ENCODE assay signal across 8 cellular contexts in genomic region chr20:31587545-31588389, GRCh38. TPM values are rescaled to one million over a fixed set of nuclear protein-coding genes. Genes with fewer than 3 reads are reported as not detected.
A peak's percentile ranks its signal among the peaks of the same experiment; 100 is the strongest.
DNase-seq lines count a peak whose midpoint lies in the region; ATAC-seq, FAIRE-seq and TF ChIP-seq lines count a peak whose summit lies in the region.

No MANE protein-coding gene starts in this region.

- no TSS peak for BruUV-seq in Calu3 (replicated peaks; lab: Mats Ljungman, UMichigan)

- peaks cover 4 to 31% of the 10 kb centered on the region in 2 donors for H3K4me1 ChIP-seq in left lung
- peaks cover 5 to 15% of the 10 kb centered on the region in 2 donors for H3K4me1 ChIP-seq in thoracic aorta (ENCODE audit: control insufficient read depth in 1 of 2, low read depth in 2 of 2)

- H3K4me1 Mint-ChIP-seq in Calu3 (ENCODE audit: low read depth, unreplicated experiment): peaks cover 11% of the 10 kb centered on the region

- TF ChIP-seq CTCF in Calu3 (IDR thresholded peaks at IDR 0.05; ENCODE audit: unreplicated experiment) (peak; percentile 13), bronchial epithelial cell (IDR thresholded peaks at IDR 0.05; ENCODE audit: insufficient read depth, low read length, severe bottlenecking) (no peak), left lung (IDR thresholded peaks at IDR 0.05) (no peak), thoracic aorta (IDR thresholded peaks at IDR 0.05) (no peak)

- H3K27me3 ChIP-seq in bronchial epithelial cell (ENCODE audit: control insufficient read depth, insufficient read depth, low read length) (no peaks in the 10 kb centered on the region), left lung (peaks cover 0 to 19% of the 10 kb centered on the region in 2 donors), thoracic aorta (replicated peaks; ENCODE audit: insufficient read depth) (no peaks in the 10 kb centered on the region)

- no peaks in the 10 kb centered on the region for H3K27me3 Mint-ChIP-seq in Calu3 (ENCODE audit: unreplicated experiment)

- H3K4me3 Mint-ChIP-seq in Calu3 (ENCODE audit: low read depth, unreplicated experiment): peak overlapping the region; percentile 69

- DNase-seq in Calu3 (no peak), M059J (ENCODE audit: low read depth) (peak; percentile 47), bronchial epithelial cell (ENCODE audit: low read depth) (no peak), left lung (peak; percentile 38 to 89), thoracic aorta (ENCODE audit: low spot score) (no peak), LoVo (ENCODE audit: low spot score) (no peak)

- FAIRE-seq in bronchial epithelial cell (lab: Jason Lieb, UNC): no peak

- H3K4me3 ChIP-seq in bronchial epithelial cell (ENCODE audit: low read depth, low read length): peak overlapping the region; percentile 39
- peak overlapping the region; percentile 33 to 41 for H3K4me3 ChIP-seq in left lung
- peak overlapping the region; percentile 81 for H3K4me3 ChIP-seq in thoracic aorta

- no peaks in the 10 kb centered on the region for H3K9me3 Mint-ChIP-seq in Calu3 (ENCODE audit: low read depth, unreplicated experiment)

- H3K27ac Mint-ChIP-seq in Calu3 (ENCODE audit: unreplicated experiment): peak overlapping the region; percentile 62

- H3K9me3 ChIP-seq in left lung (no peaks in the 10 kb centered on the region), thoracic aorta (no peaks in the 10 kb centered on the region)

- H3K36me3 ChIP-seq in bronchial epithelial cell (ENCODE audit: control insufficient read depth, insufficient read depth, low read length): no peaks in the 10 kb centered on the region
- H3K36me3 ChIP-seq in left lung: no peaks in the 10 kb centered on the region
- H3K36me3 ChIP-seq in thoracic aorta: no peaks in the 10 kb centered on the region

- H3K36me3 Mint-ChIP-seq in Calu3 (ENCODE audit: insufficient read depth, unreplicated experiment): peaks cover 10% of the 10 kb centered on the region

- intact Hi-C loops in Calu3 (cut with micrococcal nuclease; ENCODE audit: unreplicated experiment) (no loop called here), left lung (cut with DNase I) (no loop called here)

- H3K27ac ChIP-seq in left lung (peak overlapping the region; percentile 74 to 81), thoracic aorta (peak overlapping the region; percentile 74 to 82)

- ATAC-seq in left lung: peak; percentile 95
- ATAC-seq in thoracic aorta (ENCODE audit: insufficient number of reproducible peaks, low FRiP score, low read depth): no peak
- ATAC-seq in HG03432 (IDR thresholded peaks at IDR 0.05; ENCODE audit: unreplicated experiment): no peak
- no peak for ATAC-seq in HG03135 (IDR thresholded peaks at IDR 0.05; ENCODE audit: unreplicated experiment)

- CTCF ChIA-PET in Calu3 (lab: Charles Lee): interaction anchor here (0.6 to 1.3 kb wide), 4 partner anchors 15 to 128 kb away, joined by 3 to 5 read pairs (median 4); no protein-coding TSS in a partner anchor

RNA-seq across cellular contexts. Expression of gene ID1, which starts 17.3 kb away (rescaled TPM):
- 347 and 431 TPM in 2 replicates for total RNA-seq in Calu3 (2022)
- total RNA-seq in M059J (2014; rRNA removed; shearing (Covaris generic)): 1,421 and 1,771 TPM in 2 replicates
- 426 and 930 TPM in 2 replicates for total RNA-seq in bronchial epithelial cell
- 100 to 1,000 TPM; 185 to 297 TPM for total RNA-seq in left lung
- 100 to 1,000 TPM; 310 to 944 TPM for total RNA-seq in thoracic aorta

RNA-seq across cellular contexts. Expression of gene COX4I2, which starts 49.9 kb away (rescaled TPM):
- total RNA-seq in Calu3 (2022) (not detected in 2 replicates), bronchial epithelial cell (not detected in 2 replicates), left lung (10 to 100 TPM; 13.5 to 15.7 TPM), thoracic aorta (1 to 10 TPM in 1 of 2 donors, not detected in 1; 4.9 TPM)
- total RNA-seq in M059J (2014; rRNA removed; shearing (Covaris generic)): not detected in 2 replicates

Comparison
In these comparisons a context has a peak if more than half of its experiments do, and no peak if none do; other contexts are left out.
1. DNase-seq: peak in M059J (single experiment) and left lung (2 of 2); none in Calu3 (single experiment), bronchial epithelial cell (single experiment), thoracic aorta (single experiment) and LoVo (single experiment).
2. Peak in every context shown above with its lines, with median percentiles within 50 percentile points of each other: H3K4me3 ChIP-seq.